11 cellular contexts compared by ENCODE assay signal in the genomic region with DNA sequence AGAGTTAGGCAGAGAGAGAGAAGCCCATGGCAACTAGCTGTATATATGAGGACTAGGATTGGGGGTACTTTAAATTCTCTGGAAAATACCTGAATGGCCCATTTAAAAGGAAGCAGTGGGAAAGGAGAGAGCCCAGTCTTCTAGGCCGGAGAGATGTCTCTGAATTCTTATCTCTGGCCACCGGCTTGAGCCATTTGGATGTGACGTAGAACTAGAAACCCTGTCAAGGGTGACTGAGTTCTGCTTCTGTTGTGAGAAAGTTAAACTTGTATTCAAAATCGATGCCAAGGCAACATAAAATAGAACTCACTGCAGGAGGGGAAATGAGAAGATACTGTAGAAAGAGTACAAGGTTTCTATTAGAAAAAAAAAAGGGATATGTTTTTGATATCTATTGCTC. TPM values are rescaled to one million over a fixed set of nuclear protein-coding genes. Genes with fewer than 3 reads are reported as not detected.
A peak's percentile ranks its signal among the peaks of the same experiment; 100 is the strongest.
DNase-seq lines count a peak whose midpoint lies in the region; ATAC-seq and TF ChIP-seq lines count a peak whose summit lies in the region.
"Had no signal": no experiment of that assay in that cellular context is flagged by ENCODE, and none has a peak within 500 bp of the region (broad histone marks: within the 10 kb centered on the region; RNA-seq: fewer than 3 reads in every experiment).

No MANE protein-coding gene starts in this region.

- H3K27me3 ChIP-seq in GM23338 (ENCODE audit: insufficient read depth) = no peaks in the 10 kb centered on the region

- DNase-seq in activated T-cell treated with anti-CD3 and anti-CD28 coated beads, Interleukin-2, amount 50 U/mL, for 24 hours = no peak
- DNase-seq in activated T-cell treated with anti-CD3 and anti-CD28 coated beads, Interleukin-2, amount 50 U/mL, for 1 hour = no peak
- DNase-seq in GM23338 (ENCODE audit: low spot score) (no peak), head of caudate nucleus (no peak)
- DNase-seq in stimulated activated naive B cell treated with anti-CD40 and anti-IgM and Interleukin-4, amounts not matched to agents 10 μg/mL and 1 μg/mL and 100 μg/mL, for 72 hours = no peak
- no peak for DNase-seq in natural killer cell treated with Interleukin-12 subunit alpha and Interleukin-12 subunit beta and Interleukin-15 and Interleukin-18, amount 100 ng/mL, for 72 hours (ENCODE audit: low spot score)
- no peak for DNase-seq in activated CD4-positive, alpha-beta T cell treated with anti-CD3 and anti-CD28 coated beads for 48 hours
- DNase-seq: kidney had no signal

- no peaks in the 10 kb centered on the region for H3K79me2 ChIP-seq in GM23338 (replicated peaks; ENCODE audit: insufficient read depth)
- H3K79me2 ChIP-seq: parathyroid adenoma had no signal

- intact Hi-C loops in head of caudate nucleus (cut with DNase I) = no loop called here

- no peak overlapping the region for H3K4me3 ChIP-seq in GM23338

- H3K4me3 Mint-ChIP-seq in activated T-cell treated with anti-CD3 and anti-CD28 coated beads, Interleukin-2, amount 50 U/mL, for 24 hours = no peak overlapping the region
- no peak overlapping the region for H3K4me3 Mint-ChIP-seq in GM23338
- H3K4me3 Mint-ChIP-seq in stimulated activated naive B cell treated with anti-CD40 and anti-IgM and Interleukin-4, amounts not matched to agents 10 μg/mL and 1 μg/mL and 100 μg/mL, for 72 hours = no peak overlapping the region
- H3K4me3 Mint-ChIP-seq in natural killer cell treated with Interleukin-12 subunit alpha and Interleukin-12 subunit beta and Interleukin-15 and Interleukin-18, amount 100 ng/mL, for 72 hours = no peak overlapping the region

- 0 out of 2 replicates have a peak overlapping the region, but pooled peaks have one; percentile 69 for H2AFZ ChIP-seq in GM23338
- H2AFZ ChIP-seq: parathyroid adenoma had no signal

- H4K20me1 ChIP-seq in GM23338 (replicated peaks; ENCODE audit: insufficient read depth) = no peaks in the 10 kb centered on the region

- H3K9me2 ChIP-seq in GM23338 (ENCODE audit: insufficient read depth) = no peaks in the 10 kb centered on the region

- ATAC-seq in GM23338 (no peak), HG03442 (IDR thresholded peaks at IDR 0.05; ENCODE audit: unreplicated experiment) (peak; percentile 83)
- peak; percentile 86 to 93 for ATAC-seq in stimulated activated naive B cell treated with anti-CD40 and anti-IgM and Interleukin-4, amounts not matched to agents 10 μg/mL and 1 μg/mL and 100 μg/mL, for 72 hours (replicated peaks)
- no peak for ATAC-seq in natural killer cell treated with Interleukin-12 subunit alpha and Interleukin-12 subunit beta and Interleukin-15 and Interleukin-18, amount 100 ng/mL, for 72 hours

- TF ChIP-seq CTCF in GM23338 (conservative IDR thresholded peaks at IDR 0.05; ENCODE audit: low read depth in 2 of 2) = no peak

- peaks cover 70% of the 10 kb centered on the region for H3K4me1 Mint-ChIP-seq in activated T-cell treated with anti-CD3 and anti-CD28 coated beads, Interleukin-2, amount 50 U/mL, for 24 hours (ENCODE audit: low read depth)
- no peaks in the 10 kb centered on the region for H3K4me1 Mint-ChIP-seq in GM23338
- peaks cover 18 to 19% of the 10 kb centered on the region in 2 donors for H3K4me1 Mint-ChIP-seq in stimulated activated naive B cell treated with anti-CD40 and anti-IgM and Interleukin-4, amounts not matched to agents 10 μg/mL and 1 μg/mL and 100 μg/mL, for 72 hours
- H3K4me1 Mint-ChIP-seq in natural killer cell treated with Interleukin-12 subunit alpha and Interleukin-12 subunit beta and Interleukin-15 and Interleukin-18, amount 100 ng/mL, for 72 hours (ENCODE audit: low read depth in 2 of 2) = peaks cover 8 to 34% of the 10 kb centered on the region in 2 donors

- H3K4me2 ChIP-seq in GM23338 = no peak overlapping the region
- H3K4me2 ChIP-seq: KMS-11 had no signal

- no peaks in the 10 kb centered on the region for H3K36me3 ChIP-seq in GM23338 (ENCODE audit: insufficient read depth)

- no peaks in the 10 kb centered on the region for H3K4me1 ChIP-seq in GM23338 (ENCODE audit: insufficient read depth)
- H3K4me1 ChIP-seq: parathyroid adenoma had no signal

- no peaks in the 10 kb centered on the region for H3F3A ChIP-seq in GM23338 (replicated peaks; ENCODE audit: low read depth)

- H3K36me3 Mint-ChIP-seq in activated T-cell treated with anti-CD3 and anti-CD28 coated beads, Interleukin-2, amount 50 U/mL, for 24 hours (ENCODE audit: low read depth) = peaks cover 9% of the 10 kb centered on the region
- H3K36me3 Mint-ChIP-seq in GM23338 (ENCODE audit: low read depth) = no peaks in the 10 kb centered on the region
- peaks cover 0 to 8% of the 10 kb centered on the region in 2 donors for H3K36me3 Mint-ChIP-seq in stimulated activated naive B cell treated with anti-CD40 and anti-IgM and Interleukin-4, amounts not matched to agents 10 μg/mL and 1 μg/mL and 100 μg/mL, for 72 hours
- H3K36me3 Mint-ChIP-seq in natural killer cell treated with Interleukin-12 subunit alpha and Interleukin-12 subunit beta and Interleukin-15 and Interleukin-18, amount 100 ng/mL, for 72 hours = peaks cover 15% of the 10 kb centered on the region

- H3K27me3 Mint-ChIP-seq in activated T-cell treated with anti-CD3 and anti-CD28 coated beads, Interleukin-2, amount 50 U/mL, for 24 hours = no peaks in the 10 kb centered on the region
- no peaks in the 10 kb centered on the region for H3K27me3 Mint-ChIP-seq in GM23338 (ENCODE audit: insufficient read depth, low read depth, poor library complexity)
- no peaks in the 10 kb centered on the region for H3K27me3 Mint-ChIP-seq in stimulated activated naive B cell treated with anti-CD40 and anti-IgM and Interleukin-4, amounts not matched to agents 10 μg/mL and 1 μg/mL and 100 μg/mL, for 72 hours
- no peaks in the 10 kb centered on the region for H3K27me3 Mint-ChIP-seq in natural killer cell treated with Interleukin-12 subunit alpha and Interleukin-12 subunit beta and Interleukin-15 and Interleukin-18, amount 100 ng/mL, for 72 hours

- H3K9me3 Mint-ChIP-seq in activated T-cell treated with anti-CD3 and anti-CD28 coated beads, Interleukin-2, amount 50 U/mL, for 24 hours = peaks cover 5% of the 10 kb centered on the region
- no peaks in the 10 kb centered on the region for H3K9me3 Mint-ChIP-seq in GM23338
- H3K9me3 Mint-ChIP-seq in stimulated activated naive B cell treated with anti-CD40 and anti-IgM and Interleukin-4, amounts not matched to agents 10 μg/mL and 1 μg/mL and 100 μg/mL, for 72 hours = peaks cover 8 to 10% of the 10 kb centered on the region in 2 donors
- no peaks in the 10 kb centered on the region for H3K9me3 Mint-ChIP-seq in natural killer cell treated with Interleukin-12 subunit alpha and Interleukin-12 subunit beta and Interleukin-15 and Interleukin-18, amount 100 ng/mL, for 72 hours

- H3K27ac ChIP-seq in GM23338 (ENCODE audit: low read depth) = no peak overlapping the region
- H3K27ac ChIP-seq: KMS-11, parathyroid adenoma had no signal

- H3K27ac Mint-ChIP-seq in activated T-cell treated with anti-CD3 and anti-CD28 coated beads, Interleukin-2, amount 50 U/mL, for 24 hours = peak overlapping the region; percentile 13
- no peak overlapping the region for H3K27ac Mint-ChIP-seq in GM23338
- H3K27ac Mint-ChIP-seq in stimulated activated naive B cell treated with anti-CD40 and anti-IgM and Interleukin-4, amounts not matched to agents 10 μg/mL and 1 μg/mL and 100 μg/mL, for 72 hours = peak overlapping the region; percentile 68
- no peak overlapping the region for H3K27ac Mint-ChIP-seq in natural killer cell treated with Interleukin-12 subunit alpha and Interleukin-12 subunit beta and Interleukin-15 and Interleukin-18, amount 100 ng/mL, for 72 hours

TF ChIP-seq in GM23338, 12 proteins besides CTCF, POLR2A, EP300 and RAD21:
- TF ChIP-seq JUNB (IDR thresholded peaks at IDR 0.05; ENCODE audit: unreplicated experiment) = no peak

RNA-seq across cellular contexts. Expression of a gene that starts 6.3 kb away (rescaled TPM):
- 26.4 and 27.3 TPM in 2 replicates for total RNA-seq in GM23338 (2014; rRNA removed; shearing (Covaris generic))
- polyA plus RNA-seq in GM23338 (2016; fragmentation: Nextera tagmentation; extraction: Ambion mirVana) = 26.3 and 27.5 TPM in 2 replicates
- total RNA-seq in natural killer cell treated with Interleukin-12 subunit alpha and Interleukin-12 subunit beta and Interleukin-15 and Interleukin-18, amount 100 ng/mL, for 72 hours = 100 to 1,000 TPM; 133 to 233 TPM

RNA-seq across cellular contexts. Expression of a gene that starts 27.8 kb away (rescaled TPM):
- 2.3 and 3.6 TPM in 2 replicates for total RNA-seq in GM23338 (2014; rRNA removed; shearing (Covaris generic))
- 1.7 and 3.3 TPM in 2 replicates for polyA plus RNA-seq in GM23338 (2016; fragmentation: Nextera tagmentation; extraction: Ambion mirVana)
- total RNA-seq in natural killer cell treated with Interleukin-12 subunit alpha and Interleukin-12 subunit beta and Interleukin-15 and Interleukin-18, amount 100 ng/mL, for 72 hours = not detected

RNA-seq across cellular contexts. Expression of a gene that starts 31.2 kb away (rescaled TPM):
- total RNA-seq in GM23338 (2014; rRNA removed; shearing (Covaris generic)) = 15.7 and 21.8 TPM in 2 replicates
- 13.7 and 17.7 TPM in 2 replicates for polyA plus RNA-seq in GM23338 (2016; fragmentation: Nextera tagmentation; extraction: Ambion mirVana)
- 10 to 100 TPM; 67.8 to 94.2 TPM for total RNA-seq in natural killer cell treated with Interleukin-12 subunit alpha and Interleukin-12 subunit beta and Interleukin-15 and Interleukin-18, amount 100 ng/mL, for 72 hours

RNA-seq across cellular contexts. Expression of a gene that starts 35.1 kb away (rescaled TPM):
- not detected in 2 replicates for total RNA-seq in GM23338 (2014; rRNA removed; shearing (Covaris generic))
- polyA plus RNA-seq in GM23338 (2016; fragmentation: Nextera tagmentation; extraction: Ambion mirVana) = not detected in 2 replicates
- total RNA-seq in natural killer cell treated with Interleukin-12 subunit alpha and Interleukin-12 subunit beta and Interleukin-15 and Interleukin-18, amount 100 ng/mL, for 72 hours = not detected
- total RNA-seq: kidney had no signal

RNA-seq across cellular contexts. Expression of a gene that starts 59.0 kb away (rescaled TPM):
- total RNA-seq in GM23338 (2014; rRNA removed; shearing (Covaris generic)) = 0.23 and 0.38 TPM in 2 replicates
- 0.43 and 0.48 TPM in 2 replicates for polyA plus RNA-seq in GM23338 (2016; fragmentation: Nextera tagmentation; extraction: Ambion mirVana)
- total RNA-seq in natural killer cell treated with Interleukin-12 subunit alpha and Interleukin-12 subunit beta and Interleukin-15 and Interleukin-18, amount 100 ng/mL, for 72 hours = under 1 TPM in 1 of 2 donors, not detected in 1; 0.10 TPM

Comparison
In these comparisons a context has a peak if more than half of its experiments do, and no peak if none do; other contexts are left out.
1. H3K27ac Mint-ChIP-seq: peak in activated T-cell treated with anti-CD3 and anti-CD28 coated beads, Interleukin-2, amount 50 U/mL, for 24 hours (single experiment) and stimulated activated naive B cell treated with anti-CD40 and anti-IgM and Interleukin-4, amounts not matched to agents 10 μg/mL and 1 μg/mL and 100 μg/mL, for 72 hours (single experiment); none in GM23338 (single experiment) and natural killer cell treated with Interleukin-12 subunit alpha and Interleukin-12 subunit beta and Interleukin-15 and Interleukin-18, amount 100 ng/mL, for 72 hours (0 of 2).
2. ATAC-seq: peak in HG03442 (single experiment) and stimulated activated naive B cell treated with anti-CD40 and anti-IgM and Interleukin-4, amounts not matched to agents 10 μg/mL and 1 μg/mL and 100 μg/mL, for 72 hours (2 of 2); none in GM23338 (single experiment) and natural killer cell treated with Interleukin-12 subunit alpha and Interleukin-12 subunit beta and Interleukin-15 and Interleukin-18, amount 100 ng/mL, for 72 hours (0 of 2).